8 cellular contexts compared by ENCODE assay signal in the genomic region with DNA sequence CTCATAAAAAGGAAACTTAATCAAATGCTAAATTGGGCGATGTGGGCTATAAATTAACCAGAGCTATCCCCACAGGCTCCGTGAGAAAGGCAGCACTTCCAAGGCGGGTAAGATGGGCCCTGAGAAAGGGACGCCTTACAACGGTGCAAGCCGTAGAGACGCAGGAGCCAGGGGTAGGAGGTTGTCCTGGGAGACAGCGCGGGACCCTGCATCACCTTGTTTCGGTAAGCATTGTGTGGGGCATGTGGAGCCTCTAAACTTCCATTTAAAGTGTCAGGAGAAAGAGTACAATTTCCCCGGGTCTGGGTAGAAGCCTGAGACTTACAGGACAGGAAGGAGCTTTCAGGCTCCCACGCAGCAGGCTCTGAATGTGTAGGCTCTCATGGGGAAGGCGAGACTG. TPM values are rescaled to one million over a fixed set of nuclear protein-coding genes. Genes with fewer than 3 reads are reported as not detected.
DNase-seq lines count a peak whose midpoint lies in the region; FAIRE-seq and TF ChIP-seq lines count a peak whose summit lies in the region.

No MANE protein-coding gene starts in this region.

- H3K27me3 ChIP-seq in BE2C, result no peaks in the 10 kb centered on the region
- H3K27me3 ChIP-seq in Karpas-422 (ENCODE audit: low read length), result no peaks in the 10 kb centered on the region

- H3K4me3 ChIP-seq in BE2C (ENCODE audit: low read depth, low read length) (peak overlapping the region; percentile 71), Karpas-422 (ENCODE audit: low read length) (peak overlapping the region; percentile 87)

- no peaks in the 10 kb centered on the region for H3K36me3 Mint-ChIP-seq in nephron (ENCODE audit: low read depth)

- H3K4me3 Mint-ChIP-seq in nephron, result peak overlapping the region; percentile 88 to 94 (median 93)

- no peaks in the 10 kb centered on the region for H3K9me3 Mint-ChIP-seq in nephron

- H2AFZ ChIP-seq in Karpas-422 (ENCODE audit: low read length), result peak overlapping the region; percentile 77

- H3K27ac ChIP-seq in Karpas-422 (ENCODE audit: low read length), result peak overlapping the region; percentile 81

- no peak for TF ChIP-seq POLR2A in GM12891 (IDR thresholded peaks at IDR 0.05; ENCODE audit: low read depth, low read length)

- H3K79me2 ChIP-seq in Karpas-422 (ENCODE audit: low read length), result peaks cover 38% of the 10 kb centered on the region

- TF ChIP-seq CTCF in BE2C (IDR thresholded peaks at IDR 0.05; ENCODE audit: low read depth, low read length) (no peak), nephron (IDR thresholded peaks at IDR 0.05; ENCODE audit: unreplicated experiment in 3 of 3) (no peak)

- peak overlapping the region; percentile 87 for H3K4me2 ChIP-seq in Karpas-422 (ENCODE audit: low read depth, low read length, poor library complexity, severe bottlenecking)

- no peak for FAIRE-seq in GM12891 (lab: Jason Lieb, UNC)
- FAIRE-seq in RCC 7860 (lab: Jason Lieb, UNC), result no peak

- H3K9ac ChIP-seq in Karpas-422 (ENCODE audit: low read length), result peak overlapping the region; percentile 71

- no peaks in the 10 kb centered on the region for H3K9me2 ChIP-seq in Karpas-422 (replicated peaks; ENCODE audit: insufficient read depth, low read length)

- H3K9me3 ChIP-seq in BE2C (no peaks in the 10 kb centered on the region), Karpas-422 (ENCODE audit: low read length) (no peaks in the 10 kb centered on the region)

- H3K36me3 ChIP-seq in BE2C (no peaks in the 10 kb centered on the region; the same call in 1 of the 2 replicates), Karpas-422 (ENCODE audit: insufficient read depth, low read length) (no peaks in the 10 kb centered on the region)

- peaks cover 5% of the 10 kb centered on the region for H3K27me3 Mint-ChIP-seq in nephron (ENCODE audit: low read depth)

- H3K4me1 ChIP-seq in BE2C, result no peaks in the 10 kb centered on the region
- H3K4me1 ChIP-seq in Karpas-422 (ENCODE audit: low read length), result peaks cover 41% of the 10 kb centered on the region

- H4K20me1 ChIP-seq in Karpas-422 (ENCODE audit: insufficient read depth, low read depth, low read length), result peaks cover 17% of the 10 kb centered on the region

- H3K4me1 Mint-ChIP-seq in nephron, result peaks cover 46% of the 10 kb centered on the region

- H3K27ac Mint-ChIP-seq in nephron, result peak overlapping the region; percentile 61 to 92 (median 82)

- DNase-seq in BE2C (no peak), Karpas-422 (peak; percentile 71), dermis blood vessel endothelial cell (peak; percentile 11), NCI-H2227 treated with DMSO at 0.1 percent for 48 hours (lab: John Stamatoyannopoulos, UW) (no peak), GM12891 (ENCODE audit: insufficient read length, low spot score) (no peak), NCI-H774 (lab: John Stamatoyannopoulos, UW) (no peak), RCC 7860 (ENCODE audit: low spot score) (no peak)

TF ChIP-seq in GM12891, 5 proteins besides CTCF, POLR2A, EP300 and RAD21:
- TF ChIP-seq TAF1 (IDR thresholded peaks at IDR 0.05; ENCODE audit: low read depth, low read length), result no peak

RNA-seq across cellular contexts. Expression of a gene that starts 1.2 kb away (rescaled TPM):
- polyA plus RNA-seq in BE2C (2012; ENCODE audit: insufficient read depth, insufficient read length, low read depth), result 15.7 TPM
- 19.0 and 23.3 TPM in 2 replicates for total RNA-seq in Karpas-422 (2014; rRNA removed; shearing (Covaris generic); ENCODE audit: low replicate concordance)
- total RNA-seq in dermis blood vessel endothelial cell, result 1.2 and 3.0 TPM in 2 replicates
- polyA plus RNA-seq in GM12891 (2012; ENCODE audit: low read depth, missing spikeins), result 2.0 TPM

RNA-seq across cellular contexts. Expression of a gene that starts 30.7 kb away (rescaled TPM):
- 7.3 TPM for polyA plus RNA-seq in BE2C (2012; ENCODE audit: insufficient read depth, insufficient read length, low read depth)
- 16.0 and 18.4 TPM in 2 replicates for total RNA-seq in Karpas-422 (2014; rRNA removed; shearing (Covaris generic); ENCODE audit: low replicate concordance)
- 7.3 and 8.7 TPM in 2 replicates for total RNA-seq in dermis blood vessel endothelial cell
- polyA plus RNA-seq in GM12891 (2012; ENCODE audit: low read depth, missing spikeins), result 3.3 TPM

RNA-seq across cellular contexts. Expression of a gene that starts 49.7 kb away (rescaled TPM):
- 55.3 TPM for polyA plus RNA-seq in BE2C (2012; ENCODE audit: insufficient read depth, insufficient read length, low read depth)
- 3.3 and 25.8 TPM in 2 replicates for total RNA-seq in Karpas-422 (2014; rRNA removed; shearing (Covaris generic); ENCODE audit: low replicate concordance)
- total RNA-seq in dermis blood vessel endothelial cell, result 2.2 and 3.7 TPM in 2 replicates
- polyA plus RNA-seq in GM12891 (2012; ENCODE audit: low read depth, missing spikeins), result 0.56 TPM

Comparison
In these comparisons a context has a peak if more than half of its experiments do, and no peak if none do; other contexts are left out.
1. DNase-seq: peak in Karpas-422 (single experiment) and dermis blood vessel endothelial cell (single experiment); none in BE2C (single experiment), NCI-H2227 treated with DMSO at 0.1 percent for 48 hours (single experiment), GM12891 (single experiment), NCI-H774 (single experiment) and RCC 7860 (single experiment).